In genomic region chr15:70100495-70101331, GRCh38 we compare ENCODE assay signal across 8 cellular contexts. TPM values are rescaled to one million over a fixed set of nuclear protein-coding genes. Genes with fewer than 3 reads are reported as not detected.
DNase-seq lines count a peak whose midpoint lies in the region; ATAC-seq and TF ChIP-seq lines count a peak whose summit lies in the region.

No MANE protein-coding gene starts in this region.

- no peak overlapping the region for H3K27ac Mint-ChIP-seq in H9

- CTCF ChIA-PET in A673 (lab: Charles Lee) = interaction anchor here (0.7 to 0.8 kb wide), 2 partner anchors 10 to 380 kb away, joined by 3 read pairs; no protein-coding TSS in a partner anchor

- no TSS peak for BruUV-seq in A673 (replicated peaks; lab: Mats Ljungman, UMichigan)

- no peaks in the 10 kb centered on the region for H4K20me1 ChIP-seq in H9 (ENCODE audit: control insufficient read depth, insufficient read depth, insufficient read length)

- H2BK12ac ChIP-seq in H9 (ENCODE audit: insufficient read length, low read depth, low read length) = no peak overlapping the region

- peak overlapping the region; percentile 45 for H3K4me2 ChIP-seq in H9 (ENCODE audit: insufficient read depth, insufficient read length, low read length)

- no peaks in the 10 kb centered on the region; the same call in 1 of the 2 replicates for H3K79me2 ChIP-seq in H9 (ENCODE audit: insufficient read depth, low read length)

- POLR2A ChIA-PET in A673 (lab: Charles Lee; ENCODE audit: low non-redundant PET) = interaction anchor here (0.7 kb wide), 1 partner anchor 116 kb away, joined by 3 read pairs; no protein-coding TSS in a partner anchor

- no peak overlapping the region for H2BK120ac ChIP-seq in H9 (ENCODE audit: low read depth, low read length, poor library complexity, severe bottlenecking)

- H3K27ac ChIP-seq in A673 (ENCODE audit: low read depth, low read length, poor library complexity, severe bottlenecking) (peak overlapping the region; percentile 79), H9 (ENCODE audit: insufficient read length, low read depth, low read length) (no peak overlapping the region), RWPE2 (ENCODE audit: poor library complexity, severe bottlenecking) (no peak overlapping the region), cardiac muscle cell (peak overlapping the region; percentile 88)

- peak overlapping the region; percentile 55 for H3K18ac ChIP-seq in H9 (ENCODE audit: insufficient read length, low read depth, low read length)

- H2BK20ac ChIP-seq in H9 (ENCODE audit: low read depth, low read length, poor library complexity, severe bottlenecking) = no peak overlapping the region

- H3K36me3 ChIP-seq in A673 (ENCODE audit: insufficient read depth, low read length, poor library complexity, severe bottlenecking) (no peaks in the 10 kb centered on the region), RWPE2 (ENCODE audit: low read depth) (no peaks in the 10 kb centered on the region), cardiac muscle cell (no peaks in the 10 kb centered on the region)

- H3K14ac ChIP-seq in H9 (ENCODE audit: insufficient read depth, low read length) = peak overlapping the region; percentile 69

- peaks cover 2% of the 10 kb centered on the region in 2 experiments; a peak in 2 of 5 replicates for H3K9me3 Mint-ChIP-seq in H9

- H3K4me1 ChIP-seq in A673 (ENCODE audit: insufficient read depth, low read length, poor library complexity, severe bottlenecking) (peaks cover 21% of the 10 kb centered on the region), H9 (ENCODE audit: insufficient read depth, low read length) (no peaks in the 10 kb centered on the region; the same call in 1 of the 2 replicates), RWPE2 (ENCODE audit: insufficient read depth, poor library complexity, severe bottlenecking) (peaks cover 7% of the 10 kb centered on the region), cardiac muscle cell (ENCODE audit: low read depth) (peaks cover 21% of the 10 kb centered on the region)

- no peak overlapping the region for H2AFZ ChIP-seq in H9 (ENCODE audit: low read length)

- H3K4me3 ChIP-seq in A673 (ENCODE audit: low read depth, low read length, poor library complexity, severe bottlenecking) = peak overlapping the region; percentile 45
- H3K4me3 ChIP-seq in RWPE2 (ENCODE audit: severe bottlenecking) = no peak overlapping the region
- peak overlapping the region; percentile 15 for H3K4me3 ChIP-seq in cardiac muscle cell

- H3K36me3 Mint-ChIP-seq in H9 (ENCODE audit: insufficient read depth in 1 of 3, low read depth in 3 of 3) = peaks cover 0 to 3% (median 0%) of the 10 kb centered on the region in 3 experiments; a peak in 2 of 7 replicates

- H3K9me3 ChIP-seq in A673 (ENCODE audit: low read depth, low read length, poor library complexity, severe bottlenecking) = no peaks in the 10 kb centered on the region
- no peaks in the 10 kb centered on the region for H3K9me3 ChIP-seq in H9 (ENCODE audit: control insufficient read depth, low read depth, low read length)
- H3K9me3 ChIP-seq in RWPE2 (ENCODE audit: severe bottlenecking) = no peaks in the 10 kb centered on the region
- H3K9me3 ChIP-seq in cardiac muscle cell (ENCODE audit: low read depth) = no peaks in the 10 kb centered on the region

- peak; percentile 32 for TF ChIP-seq CTCF in A673 (conservative IDR thresholded peaks at IDR 0.05; ENCODE audit: low read depth, low read length)
- TF ChIP-seq CTCF in H9 (conservative IDR thresholded peaks at IDR 0.05) = peak; percentile 52
- peak; percentile 37 for TF ChIP-seq CTCF in RWPE2 (IDR thresholded peaks at IDR 0.05; ENCODE audit: poor library complexity, severe bottlenecking)
- TF ChIP-seq CTCF in cardiac muscle cell (IDR thresholded peaks at IDR 0.05; ENCODE audit: low read depth, low read length) = peak; percentile 45

- H3T11ph ChIP-seq in H9 (ENCODE audit: low read length) = no peak overlapping the region

- peaks cover 36 to 40% of the 10 kb centered on the region in 2 experiments for H3K4me1 Mint-ChIP-seq in H9

- H3K23me2 ChIP-seq in H9 (ENCODE audit: insufficient read length, low read depth, low read length, poor library complexity, severe bottlenecking) = peaks cover 23% of the 10 kb centered on the region

- no peak overlapping the region for H3K56ac ChIP-seq in H9 (ENCODE audit: insufficient read length, low read depth, low read length)

- intact Hi-C loops in A673 (cut with micrococcal nuclease; ENCODE audit: unreplicated experiment) = loop anchor here (1.0 kb wide), 1 partner anchor 11 kb away; no protein-coding TSS in a partner anchor

- H3K9ac ChIP-seq in H9 (ENCODE audit: extremely low read depth, insufficient read length, low read length) = no peak overlapping the region

- no peak for ATAC-seq in RWPE2 (ENCODE audit: low read depth)
- ATAC-seq in GM18870 (IDR thresholded peaks at IDR 0.05; ENCODE audit: unreplicated experiment) = no peak
- no peak for ATAC-seq in GM21737 (IDR thresholded peaks at IDR 0.05; ENCODE audit: unreplicated experiment)

- DNase-seq in A673 (ENCODE audit: low spot score) (peak; percentile 78), H9 (peak; percentile 54), RWPE2 (ENCODE audit: low spot score) (no peak), cardiac muscle cell (ENCODE audit: low read depth in 1 of 2, low spot score in 1 of 2) (peak; percentile 72 to 91), retina (peak; percentile 85)
- peak; percentile 57 for DNase-seq in activated effector memory CD4-positive, alpha-beta T cell treated with Interleukin-2 at 50 U/mL for 16 hours

- peak overlapping the region; percentile 92 to 93 for H3K4me3 Mint-ChIP-seq in H9

- H2BK5ac ChIP-seq in H9 (ENCODE audit: insufficient read length, low read length) = no peak overlapping the region

- H4K8ac ChIP-seq in H9 (replicated peaks; ENCODE audit: insufficient read length, low read depth, low read length) = no peak overlapping the region

- H3K4ac ChIP-seq in H9 (ENCODE audit: low read depth, low read length) = no peak overlapping the region

- H2BK15ac ChIP-seq in H9 (ENCODE audit: low read depth, low read length) = no peak overlapping the region

- no CpG with 5 or more reads among the region's 53 CpGs for WGBS in H9 (ENCODE audit: extremely low coverage, insufficient read length, low lambda C conversion rate)

- no peak overlapping the region for H4K91ac ChIP-seq in H9 (ENCODE audit: insufficient read length, low read depth, low read length)

- H4K5ac ChIP-seq in H9 (ENCODE audit: insufficient read length, low read depth, low read length) = no peak overlapping the region

- H3K79me1 ChIP-seq in H9 (ENCODE audit: insufficient read depth, low read depth, low read length, poor library complexity, severe bottlenecking) = no peaks in the 10 kb centered on the region

- no peaks in the 10 kb centered on the region for H3K27me3 ChIP-seq in A673 (replicated peaks; ENCODE audit: insufficient read depth, low read depth, low read length, poor library complexity)
- H3K27me3 ChIP-seq in H9 (ENCODE audit: insufficient read depth, low read length) = no peaks in the 10 kb centered on the region; the same call in 1 of the 2 replicates
- peaks cover 8% of the 10 kb centered on the region for H3K27me3 ChIP-seq in RWPE2 (ENCODE audit: insufficient read depth, poor library complexity, severe bottlenecking)
- H3K27me3 ChIP-seq in cardiac muscle cell = no peaks in the 10 kb centered on the region

- no peak overlapping the region for H3K23ac ChIP-seq in H9 (ENCODE audit: insufficient read length, low read depth, low read length)

- no peak overlapping the region for H2AK5ac ChIP-seq in H9 (ENCODE audit: insufficient read length, low read length)

- peaks cover 46% of the 10 kb centered on the region for H3K27me3 Mint-ChIP-seq in H9 (ENCODE audit: low read depth)

RNA-seq across cellular contexts. Expression of gene TLE3, which starts 3.0 kb away (rescaled TPM):
- total RNA-seq in A673 (2021) = 90.4 and 98.1 TPM in 2 replicates
- total RNA-seq in H9 (2021) = 91.3 and 98.2 TPM in 2 replicates
- 28.3 and 38.2 TPM in 2 replicates for total RNA-seq in cardiac muscle cell
- polyA plus RNA-seq in cardiac muscle cell = 11.0 and 20.5 TPM in 2 replicates

Comparison
In these comparisons a context has a peak if more than half of its experiments do, and no peak if none do; other contexts are left out.
1. H3K27ac ChIP-seq: peak in A673 (single experiment) and cardiac muscle cell (single experiment); none in H9 (single experiment) and RWPE2 (single experiment).
2. Peak in every context shown above with its lines, with median percentiles within 50 percentile points of each other: CTCF ChIP-seq.